In the genomic region with DNA sequence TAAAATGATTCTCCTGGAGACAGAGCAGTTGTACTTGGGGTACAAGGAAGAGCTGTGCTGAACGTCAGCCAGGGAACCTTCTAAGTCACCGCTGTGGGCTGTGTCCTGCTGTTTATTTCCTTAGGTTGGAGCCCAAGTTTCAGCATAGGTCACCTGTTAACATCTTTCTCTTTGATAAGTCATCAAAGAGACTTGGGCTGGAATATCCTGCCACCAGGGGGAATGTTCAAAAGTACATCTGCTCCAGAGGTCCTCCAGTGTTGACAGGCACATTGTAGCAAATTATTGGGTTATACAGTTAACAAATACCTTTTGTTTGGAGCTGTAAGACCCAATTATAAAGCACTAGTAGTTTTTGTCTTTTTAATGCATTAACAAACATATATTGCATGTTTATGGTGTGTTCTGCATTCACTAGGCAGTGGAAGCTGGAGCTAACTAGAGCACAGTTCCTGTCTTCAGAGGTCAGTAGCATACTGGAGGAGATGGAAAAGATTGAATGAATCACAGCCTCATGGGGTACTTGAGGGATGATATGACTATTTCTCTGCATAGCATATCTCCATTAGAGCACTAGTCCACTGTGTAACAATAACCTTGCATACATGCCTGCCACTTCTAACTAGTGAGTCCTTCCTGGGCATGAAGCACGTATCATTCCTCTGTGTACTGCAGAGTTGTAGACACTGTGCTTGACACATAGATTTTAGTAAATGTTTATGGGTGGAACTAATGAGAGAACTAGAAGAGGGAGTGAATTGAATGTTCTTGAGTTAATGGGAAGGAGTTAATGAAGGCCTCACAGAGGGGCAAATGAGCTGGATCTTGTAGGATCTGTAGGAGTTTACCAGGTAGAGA, we compare ENCODE assay signal across 14 cellular contexts.
DNase-seq lines count a peak whose midpoint lies in the region; ATAC-seq and TF ChIP-seq lines count a peak whose summit lies in the region.
"Had no signal": no experiment of that assay in that cellular context is flagged by ENCODE, and none has a peak within 500 bp of the region (broad histone marks: within the 10 kb centered on the region; RNA-seq: fewer than 3 reads in every experiment).

No MANE protein-coding gene starts in this region.

- DNase-seq in NCI-H82 (lab: John Stamatoyannopoulos, UW) (peak; percentile 47), NCI-H82 treated with DMSO at 0.1 percent for 48 hours (lab: John Stamatoyannopoulos, UW; ENCODE audit: unreplicated experiment) (no peak), RWPE1 (ENCODE audit: low spot score) (peak; percentile 6), fibroblast of pulmonary artery (ENCODE audit: low read depth) (no peak), stromal cell of bone marrow (ENCODE audit: low read depth) (peak; percentile 57), coronary artery (ENCODE audit: low spot score) (no peak)
- DNase-seq: activated CD4-positive, alpha-beta T cell treated with anti-CD3 and anti-CD28 coated beads for 48 hours; effector memory CD4-positive, alpha-beta T cell; GF-D8; KG1; NCI-H2171; SIG-M5 had no signal

- ATAC-seq in GM19463 (IDR thresholded peaks at IDR 0.05; ENCODE audit: unreplicated experiment) (no peak), GM19397 (IDR thresholded peaks at IDR 0.05; ENCODE audit: unreplicated experiment) (no peak)

- H3K4me3 ChIP-seq in fibroblast of pulmonary artery (replicated peaks; ENCODE audit: low read depth, low read length) (no peak overlapping the region), coronary artery (no peak overlapping the region)

- no peak for TF ChIP-seq CTCF in RWPE1 (conservative IDR thresholded peaks at IDR 0.05; ENCODE audit: low read depth)
- peak; percentile 5 for TF ChIP-seq CTCF in fibroblast of pulmonary artery (IDR thresholded peaks at IDR 0.05; ENCODE audit: low read length, missing control alignments)
- no peak for TF ChIP-seq CTCF in coronary artery (IDR thresholded peaks at IDR 0.05)

- POLR2A ChIA-PET in RWPE1 (lab: Yijun Ruan, JAX; ENCODE audit: low non-redundant PET) = no interaction called here

- H3K27ac ChIP-seq in RWPE1 = no peak overlapping the region
- no peak overlapping the region for H3K27ac ChIP-seq in coronary artery

- CTCF ChIA-PET in RWPE1 (lab: Yijun Ruan, JAX) = interaction anchor here (0.5 to 1.4 kb wide), 4 partner anchors 20 to 1735 kb away, joined by 3 to 10 read pairs (median 4); no protein-coding TSS in a partner anchor

Comparison
In these comparisons a context has a peak if more than half of its experiments do, and no peak if none do; other contexts are left out.
1. DNase-seq: peak in NCI-H82 (single experiment), RWPE1 (single experiment) and stromal cell of bone marrow (single experiment); none in NCI-H82 treated with DMSO at 0.1 percent for 48 hours (single experiment), fibroblast of pulmonary artery (single experiment) and coronary artery (single experiment).